Comparison of ENCODE assay signal across 15 cellular contexts in the genomic region with DNA sequence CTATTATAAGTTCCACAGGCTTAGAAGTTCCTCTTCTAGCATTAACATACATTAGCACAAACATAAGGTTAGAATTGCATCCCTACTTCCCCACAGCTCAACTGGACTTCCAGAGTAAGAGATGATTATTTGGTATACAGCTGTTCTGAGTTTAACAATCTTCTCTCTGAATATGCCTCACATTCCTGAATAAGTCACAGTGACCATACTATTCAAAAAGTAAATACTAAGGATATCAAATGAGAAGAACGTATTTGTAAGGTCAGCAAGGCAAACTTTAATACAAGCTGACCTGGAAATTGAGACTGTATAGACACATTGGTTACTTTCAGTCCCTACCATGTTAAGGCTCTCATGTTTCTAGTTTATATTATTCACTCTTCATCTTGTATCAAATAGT. TPM values are rescaled to one million over a fixed set of nuclear protein-coding genes. Genes with fewer than 3 reads are reported as not detected.
"Had no signal": no experiment of that assay in that cellular context is flagged by ENCODE, and none has a peak within 500 bp of the region (broad histone marks: within the 10 kb centered on the region; RNA-seq: fewer than 3 reads in every experiment).

No MANE protein-coding gene starts in this region.

- DNase-seq: activated CD4-positive, alpha-beta T cell treated with anti-CD3 and anti-CD28 coated beads for 48 hours; activated CD8-positive, alpha-beta memory T cell treated with anti-CD3 and anti-CD28 coated beads, Interleukin-2, amount 50 U/mL, for 4 hours; activated CD8-positive, alpha-beta T cell treated with anti-CD3 and anti-CD28 coated beads, Interleukin-2, amount 10 ng/mL, durations not matched to agents 7 days and 5 days; activated effector memory CD4-positive, alpha-beta T cell treated with anti-CD3 and anti-CD28 coated beads, Interleukin-2, amount 50 U/mL, for 16 hours; activated T-cell treated with anti-CD3 and anti-CD28 coated beads, Interleukin-2, amount 50 U/mL, for 48 hours; amniotic stem cell; brain microvascular endothelial cell; dermis blood vessel endothelial cell; effector memory CD8-positive, alpha-beta T cell; head of caudate nucleus; mammary epithelial cell; pancreas; sigmoid colon; stimulated activated CD4-positive, alpha-beta T cell treated with anti-CD3 and anti-CD28 coated beads, Interleukin-1b, Interleukin-23, amount 100 ng/mL, for 48 hours had no signal

- H3K9me3 ChIP-seq: pancreas, sigmoid colon had no signal

- ATAC-seq: activated CD8-positive, alpha-beta T cell treated with anti-CD3 and anti-CD28 coated beads, Interleukin-2, amount 10 ng/mL, durations not matched to agents 7 days and 5 days; effector memory CD8-positive, alpha-beta T cell; pancreas had no signal

- H3K9ac ChIP-seq: neural progenitor cell had no signal

- H3K36me3 ChIP-seq: brain microvascular endothelial cell, neural progenitor cell, pancreas, sigmoid colon had no signal

- H3K4me3 ChIP-seq: neural progenitor cell, pancreas, sigmoid colon had no signal

- H3K27ac ChIP-seq: brain microvascular endothelial cell, neural progenitor cell, pancreas, sigmoid colon had no signal

- H3K4me2 ChIP-seq: neural progenitor cell had no signal

- H3K27me3 ChIP-seq: brain microvascular endothelial cell, neural progenitor cell, pancreas had no signal

- H3K4me1 ChIP-seq: sigmoid colon had no signal

- H2AFZ ChIP-seq: neural progenitor cell had no signal

RNA-seq across cellular contexts. Expression of a gene that starts 27.1 kb away (rescaled TPM):
- total RNA-seq: activated CD8-positive, alpha-beta T cell treated with anti-CD3 and anti-CD28 coated beads, Interleukin-2, amount 10 ng/mL, durations not matched to agents 7 days and 5 days had no signal
